Comparison of ENCODE assay signal across 10 cellular contexts in genomic region chr4:139913398-139913990, GRCh38.
A peak's percentile ranks its signal among the peaks of the same experiment; 100 is the strongest.
DNase-seq lines count a peak whose midpoint lies in the region; ATAC-seq and TF ChIP-seq lines count a peak whose summit lies in the region.
"Had no signal": no experiment of that assay in that cellular context is flagged by ENCODE, and none has a peak within 500 bp of the region (broad histone marks: within the 10 kb centered on the region; RNA-seq: fewer than 3 reads in every experiment).

No MANE protein-coding gene starts in this region.

- H3K27ac ChIP-seq in PC-9 = no peak overlapping the region
- H3K27ac ChIP-seq in sigmoid colon = peak overlapping the region; percentile 43 to 90 (median 81)
- H3K27ac ChIP-seq: brain microvascular endothelial cell had no signal

- POLR2A ChIA-PET in PC-9 (lab: Charles Lee; ENCODE audit: unreplicated experiment) = no interaction called here

- DNase-seq in LNCaP clone FGC (ENCODE audit: low read depth) (peak; percentile 67), PC-9 (no peak), fibroblast of mammary gland (ENCODE audit: low read depth) (peak; percentile 31), sigmoid colon (no peak), inferior parietal cortex (ENCODE audit: extremely low spot score) (no peak)
- DNase-seq: activated CD8-positive, alpha-beta memory T cell treated with anti-CD3 and anti-CD28 coated beads, Interleukin-2, amount 50 U/mL, for 48 hours; left cardiac atrium had no signal

- 20 to 55% methylated on average over 8 of the region's 8 CpGs for WGBS in sigmoid colon, 2 donors

- no peak for TF ChIP-seq POLR2A in sigmoid colon (IDR thresholded peaks at IDR 0.05)

- H2AFZ ChIP-seq in PC-9 = no peak overlapping the region

- H3K27me3 ChIP-seq in PC-9 (ENCODE audit: insufficient read depth, low read depth) = no peaks in the 10 kb centered on the region
- H3K27me3 ChIP-seq in sigmoid colon = no peaks in the 10 kb centered on the region
- H3K27me3 ChIP-seq: brain microvascular endothelial cell had no signal

- ATAC-seq in GM21381 (IDR thresholded peaks at IDR 0.05; ENCODE audit: unreplicated experiment) = no peak
- ATAC-seq in GM21528 (IDR thresholded peaks at IDR 0.05; ENCODE audit: low FRiP score, unreplicated experiment) = no peak

- H3K79me2 ChIP-seq in PC-9 (ENCODE audit: low read depth) = no peaks in the 10 kb centered on the region; the same call in 1 of the 2 replicates

- no peaks in the 10 kb centered on the region for H3F3A ChIP-seq in PC-9 (ENCODE audit: insufficient read depth, low read depth)

- no peaks in the 10 kb centered on the region for H4K20me1 ChIP-seq in PC-9 (ENCODE audit: insufficient read depth)

- TF ChIP-seq CTCF in LNCaP clone FGC (IDR thresholded peaks at IDR 0.05; ENCODE audit: control insufficient read depth, extremely low read depth, insufficient read depth) (no peak), PC-9 (conservative IDR thresholded peaks at IDR 0.05) (no peak), fibroblast of mammary gland (conservative IDR thresholded peaks at IDR 0.05; ENCODE audit: control insufficient read depth, insufficient read depth, low read depth, low read length) (no peak), sigmoid colon (IDR thresholded peaks at IDR 0.05) (no peak)

- H3K36me3 ChIP-seq in PC-9 (ENCODE audit: low read depth) (no peaks in the 10 kb centered on the region), sigmoid colon (no peaks in the 10 kb centered on the region)
- H3K36me3 ChIP-seq: brain microvascular endothelial cell had no signal

- no TSS peak for BruUV-seq in PC-9 (replicated peaks; lab: Mats Ljungman, UMichigan)

- H3K9me3 ChIP-seq in PC-9 (ENCODE audit: insufficient read depth, low read depth) = no peaks in the 10 kb centered on the region
- H3K9me3 ChIP-seq in sigmoid colon = no peaks in the 10 kb centered on the region

- 0 out of 2 replicates have a peak overlapping the region, but pooled peaks have one; percentile 6 for H3K4me2 ChIP-seq in PC-9

- no peaks in the 10 kb centered on the region for H3K9me2 ChIP-seq in PC-9 (ENCODE audit: insufficient read depth)

- CTCF ChIA-PET in PC-9 (lab: Charles Lee) = no interaction called here

- intact Hi-C loops in PC-9 (cut with micrococcal nuclease; ENCODE audit: unreplicated experiment) (no loop called here), sigmoid colon (cut with DNase I) (no loop called here)

- peak overlapping the region; percentile 26 for H3K4me3 ChIP-seq in LNCaP clone FGC (ENCODE audit: low read depth, low read length)
- no peak overlapping the region for H3K4me3 ChIP-seq in PC-9
- no peak overlapping the region for H3K4me3 ChIP-seq in fibroblast of mammary gland (ENCODE audit: control insufficient read depth, low read depth, low read length)
- no peak overlapping the region for H3K4me3 ChIP-seq in sigmoid colon

- TF ChIP-seq EP300 in sigmoid colon (IDR thresholded peaks at IDR 0.05) = no peak

- H3K4me1 ChIP-seq in PC-9 (replicated peaks; ENCODE audit: insufficient read depth) = peaks cover 19% of the 10 kb centered on the region
- H3K4me1 ChIP-seq in sigmoid colon = peaks cover 0 to 59% (median 48%) of the 10 kb centered on the region in 4 donors

Comparison
In these comparisons a context has a peak if more than half of its experiments do, and no peak if none do; other contexts are left out.
1. DNase-seq: peak in LNCaP clone FGC (single experiment) and fibroblast of mammary gland (single experiment); none in PC-9 (0 of 2), sigmoid colon (single experiment) and inferior parietal cortex (single experiment).